ENCODE assay signal across 8 cellular contexts in the genomic region with DNA sequence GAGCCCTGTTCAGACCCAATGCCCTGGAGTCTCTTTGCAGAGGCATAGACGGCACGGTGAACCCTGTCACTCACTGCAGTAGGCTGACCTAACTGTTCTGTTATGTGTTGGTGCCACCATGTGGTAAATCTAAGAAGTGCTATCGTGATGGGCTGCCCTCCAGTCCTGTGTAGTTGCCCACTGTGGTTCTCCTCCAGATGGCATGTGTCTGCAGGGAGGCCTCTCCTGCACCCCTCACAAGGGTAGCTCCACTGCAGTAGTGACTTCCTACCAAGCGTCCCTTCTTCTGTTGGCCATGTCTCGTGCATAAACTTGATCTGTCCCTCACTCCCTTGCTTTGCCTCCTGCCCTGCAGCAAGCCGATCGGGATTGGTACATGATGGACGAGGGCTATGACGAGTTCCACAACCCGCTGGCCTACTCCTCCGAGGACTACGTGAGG. TPM values are rescaled to one million over a fixed set of nuclear protein-coding genes. Genes with fewer than 3 reads are reported as not detected.
DNase-seq lines count a peak whose midpoint lies in the region; ATAC-seq, FAIRE-seq and TF ChIP-seq lines count a peak whose summit lies in the region.

No MANE protein-coding gene starts in this region.

- FAIRE-seq in bronchial epithelial cell (lab: Jason Lieb, UNC): peak; percentile 18

- peaks cover 43% of the 10 kb centered on the region for H3K36me3 ChIP-seq in bronchial epithelial cell (ENCODE audit: control insufficient read depth, insufficient read depth, low read length)

- ATAC-seq in GM21576 (IDR thresholded peaks at IDR 0.05; ENCODE audit: unreplicated experiment): peak; percentile 74

- peak; percentile 68 for DNase-seq in ELR (ENCODE audit: low read depth)
- DNase-seq in LoVo (ENCODE audit: low spot score): peak; percentile 13
- DNase-seq in SKM-1 treated with dmso at 0.1 percent for 144 hours (lab: John Stamatoyannopoulos, UW; ENCODE audit: unreplicated experiment): peak; percentile 50
- peak; percentile 54 for DNase-seq in bronchial epithelial cell (ENCODE audit: low read depth)
- peak; percentile 69 for DNase-seq in kidney tubule cell (ENCODE audit: low spot score)
- DNase-seq in stimulated activated CD4-positive, alpha-beta T cell treated with anti-CD3 and anti-CD28 coated beads, TNF-alpha, amount 100 ng/mL, for 4 hours (ENCODE audit: low read depth in 3 of 3): peak in 2 of 3 experiments; percentile 5 to 7
- DNase-seq in NCI-H2029 (lab: John Stamatoyannopoulos, UW): no peak

- peak; percentile 75 for TF ChIP-seq CTCF in bronchial epithelial cell (IDR thresholded peaks at IDR 0.05; ENCODE audit: insufficient read depth, low read length, severe bottlenecking)

- H3K27me3 ChIP-seq in bronchial epithelial cell (ENCODE audit: control insufficient read depth, insufficient read depth, low read length): no peaks in the 10 kb centered on the region

- no peak overlapping the region for H3K4me3 ChIP-seq in bronchial epithelial cell (ENCODE audit: low read depth, low read length)

RNA-seq across cellular contexts. Expression of a gene that starts 5.8 kb away (rescaled TPM):
- 91.6 and 123 TPM in 2 replicates for total RNA-seq in bronchial epithelial cell

RNA-seq across cellular contexts. Expression of a gene that starts 6.0 kb away (rescaled TPM):
- 5.4 and 6.8 TPM in 2 replicates for total RNA-seq in bronchial epithelial cell

RNA-seq across cellular contexts. Expression of a gene that starts 36.4 kb away (rescaled TPM):
- not detected in 2 replicates for total RNA-seq in bronchial epithelial cell

RNA-seq across cellular contexts. Expression of a gene that starts 45.1 kb away (rescaled TPM):
- total RNA-seq in bronchial epithelial cell: not detected in 2 replicates
